In the genomic region with DNA sequence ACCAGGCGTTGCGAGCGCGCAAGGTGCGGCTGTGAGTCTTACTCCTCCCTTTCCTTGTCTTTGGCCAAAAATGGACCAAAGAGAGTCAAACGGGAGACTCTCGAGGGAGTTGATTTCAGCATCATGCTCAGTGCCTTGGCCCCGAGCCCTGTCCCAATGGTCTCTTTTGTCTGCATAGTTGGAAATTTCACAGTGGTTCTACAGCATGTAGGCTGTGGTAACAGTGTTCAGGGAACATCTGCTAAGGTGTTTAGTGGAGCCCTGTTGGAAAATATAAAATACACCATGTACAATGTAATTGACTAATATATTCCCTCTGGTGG, we compare ENCODE assay signal across 18 cellular contexts. TPM values are rescaled to one million over a fixed set of nuclear protein-coding genes. Genes with fewer than 3 reads are reported as not detected.
DNase-seq lines count a peak whose midpoint lies in the region; ATAC-seq and TF ChIP-seq lines count a peak whose summit lies in the region.
"Had no signal": no experiment of that assay in that cellular context is flagged by ENCODE, and none has a peak within 500 bp of the region (broad histone marks: within the 10 kb centered on the region; RNA-seq: fewer than 3 reads in every experiment).

No MANE protein-coding gene starts in this region.

- H3K36me3 ChIP-seq in naive thymus-derived CD4-positive, alpha-beta T cell (ENCODE audit: control insufficient read depth in 2 of 3, insufficient read depth in 3 of 3, low read length in 3 of 3): no peaks in the 10 kb centered on the region

- H3K4me1 ChIP-seq in naive thymus-derived CD4-positive, alpha-beta T cell (ENCODE audit: control insufficient read depth in 2 of 2, insufficient read depth in 2 of 2, low read length in 2 of 2): no peaks in the 10 kb centered on the region

- peak overlapping the region; percentile 26 for H3K4me3 Mint-ChIP-seq in activated T-helper 17 cell treated with anti-CD3 and anti-CD28 coated beads, Interleukin-2, amount 50 U/mL, for 72 hours
- H3K4me3 Mint-ChIP-seq in naive thymus-derived CD4-positive, alpha-beta T cell: peak overlapping the region in 7 of 10 donors; percentile 8 to 58 (median 36)
- peak overlapping the region in 1 of 5 donors; percentile 7 for H3K4me3 Mint-ChIP-seq in immature natural killer cell
- H3K4me3 Mint-ChIP-seq: activated CD4-positive, alpha-beta T cell treated with anti-CD3 and anti-CD28 coated beads, Interleukin-2, amount 10 ng/mL, durations not matched to agents 24 days and 14 days had no signal

- no peak overlapping the region for H3K27ac Mint-ChIP-seq in activated T-helper 17 cell treated with anti-CD3 and anti-CD28 coated beads, Interleukin-2, amount 50 U/mL, for 72 hours
- H3K27ac Mint-ChIP-seq in naive thymus-derived CD4-positive, alpha-beta T cell: no peak overlapping the region
- no peak overlapping the region for H3K27ac Mint-ChIP-seq in immature natural killer cell
- H3K27ac Mint-ChIP-seq: activated CD4-positive, alpha-beta T cell treated with anti-CD3 and anti-CD28 coated beads, Interleukin-2, amount 10 ng/mL, durations not matched to agents 24 days and 14 days had no signal

- no peaks in the 10 kb centered on the region for H3K9me3 Mint-ChIP-seq in activated T-helper 17 cell treated with anti-CD3 and anti-CD28 coated beads, Interleukin-2, amount 50 U/mL, for 72 hours
- peaks cover 0 to 3% (median 0%) of the 10 kb centered on the region in 11 donors for H3K9me3 Mint-ChIP-seq in naive thymus-derived CD4-positive, alpha-beta T cell
- peaks cover 0 to 11% (median 0%) of the 10 kb centered on the region in 6 donors for H3K9me3 Mint-ChIP-seq in immature natural killer cell
- H3K9me3 Mint-ChIP-seq: activated CD4-positive, alpha-beta T cell treated with anti-CD3 and anti-CD28 coated beads, Interleukin-2, amount 10 ng/mL, durations not matched to agents 24 days and 14 days had no signal

- TF ChIP-seq CTCF in GM12875 (IDR thresholded peaks at IDR 0.05; ENCODE audit: borderline replicate concordance, insufficient read depth, low read depth, low read length): 0 out of 2 replicates have a peak, but pooled peaks have one; percentile 40

- intact Hi-C loops in naive thymus-derived CD4-positive, alpha-beta T cell (cut with micrococcal nuclease): loop anchor here in 1 of 2 donors (10.0 kb wide), 1 partner anchor 909 kb away; a partner anchor contains a TSS

- peaks cover 81% of the 10 kb centered on the region for H3K27me3 Mint-ChIP-seq in activated T-helper 17 cell treated with anti-CD3 and anti-CD28 coated beads, Interleukin-2, amount 50 U/mL, for 72 hours
- peaks cover 82 to 90% (median 85%) of the 10 kb centered on the region in 5 donors for H3K27me3 Mint-ChIP-seq in naive thymus-derived CD4-positive, alpha-beta T cell
- H3K27me3 Mint-ChIP-seq in immature natural killer cell (ENCODE audit: low read depth in 3 of 3): peaks cover 20 to 47% (median 27%) of the 10 kb centered on the region in 3 donors

- H3K27ac ChIP-seq in naive thymus-derived CD4-positive, alpha-beta T cell (ENCODE audit: low read depth, low read length): no peak overlapping the region
- H3K27ac ChIP-seq: 22Rv1 had no signal

- DNase-seq in DMS53 treated with DMSO at 0.1 percent for 48 hours (lab: John Stamatoyannopoulos, UW; ENCODE audit: unreplicated experiment) (peak; percentile 56), DMS53 (lab: John Stamatoyannopoulos, UW) (no peak), immature natural killer cell (no peak), MV-4-11 (lab: John Stamatoyannopoulos, UW) (no peak), dermis blood vessel endothelial cell (no peak)
- DNase-seq in naive thymus-derived CD4-positive, alpha-beta T cell: no peak
- DNase-seq: activated T-cell treated with anti-CD3 and anti-CD28 coated beads, Interleukin-2, amount 50 U/mL, for 1 hour; left cardiac atrium; NCI-H2081 treated with DMSO at 0.1 percent for 48 hours; SHP77; T-helper 9 cell had no signal

- CTCF ChIA-PET in naive thymus-derived CD4-positive, alpha-beta T cell (lab: Charles Lee): no interaction called here

- no peaks in the 10 kb centered on the region for H3K4me1 Mint-ChIP-seq in activated T-helper 17 cell treated with anti-CD3 and anti-CD28 coated beads, Interleukin-2, amount 50 U/mL, for 72 hours
- H3K4me1 Mint-ChIP-seq in naive thymus-derived CD4-positive, alpha-beta T cell: peaks cover 14 to 32% (median 23%) of the 10 kb centered on the region in 7 donors
- H3K4me1 Mint-ChIP-seq in immature natural killer cell: no peaks in the 10 kb centered on the region

- no peaks in the 10 kb centered on the region for H3K9me3 ChIP-seq in naive thymus-derived CD4-positive, alpha-beta T cell (ENCODE audit: control insufficient read depth in 2 of 3, low read length in 3 of 3)

- H3K36me3 Mint-ChIP-seq in activated T-helper 17 cell treated with anti-CD3 and anti-CD28 coated beads, Interleukin-2, amount 50 U/mL, for 72 hours (ENCODE audit: low read depth): no peaks in the 10 kb centered on the region
- H3K36me3 Mint-ChIP-seq in naive thymus-derived CD4-positive, alpha-beta T cell: peaks cover 0 to 4% (median 0%) of the 10 kb centered on the region in 5 donors
- H3K36me3 Mint-ChIP-seq in immature natural killer cell: no peaks in the 10 kb centered on the region

- H3K27me3 ChIP-seq in naive thymus-derived CD4-positive, alpha-beta T cell (ENCODE audit: control insufficient read depth in 2 of 2, insufficient read depth in 2 of 2, low read length in 2 of 2): peaks cover 0 to 10% of the 10 kb centered on the region in 2 donors

- POLR2A ChIA-PET in naive thymus-derived CD4-positive, alpha-beta T cell (lab: Charles Lee): no interaction called here

- ATAC-seq in activated T-helper 17 cell treated with anti-CD3 and anti-CD28 coated beads, Interleukin-2, amount 50 U/mL, for 72 hours (replicated peaks): no peak
- ATAC-seq in naive thymus-derived CD4-positive, alpha-beta T cell: no peak

- H3K4me3 ChIP-seq in GM12875 (ENCODE audit: low read depth, low read length): peak overlapping the region; percentile 52
- no peak overlapping the region for H3K4me3 ChIP-seq in naive thymus-derived CD4-positive, alpha-beta T cell (ENCODE audit: low read length)

RNA-seq across cellular contexts. Expression of a gene that starts 2.7 kb away (rescaled TPM):
- under 1 TPM in 1 of 2 donors, not detected in 1; 0.11 TPM for total RNA-seq in activated T-helper 17 cell treated with anti-CD3 and anti-CD28 coated beads, Interleukin-2, amount 50 U/mL, for 72 hours
- under 1 TPM in 1 of 5 experiments, not detected in 4; 0.07 TPM for total RNA-seq in naive thymus-derived CD4-positive, alpha-beta T cell
- polyA plus RNA-seq in naive thymus-derived CD4-positive, alpha-beta T cell: not detected
- polyA plus RNA-seq in immature natural killer cell: not detected
- total RNA-seq in dermis blood vessel endothelial cell: not detected in 2 replicates
- total RNA-seq: activated CD4-positive, alpha-beta T cell treated with anti-CD3 and anti-CD28 coated beads, Interleukin-2, amount 10 ng/mL, durations not matched to agents 24 days and 14 days; glomerular endothelial cell; M059J; pulmonary artery endothelial cell had no signal
